27 cellular contexts compared by ENCODE assay signal in genomic region chr10:43891241-43891640, GRCh38.
"Had no signal": no experiment of that assay in that cellular context is flagged by ENCODE, and none has a peak within 500 bp of the region (broad histone marks: within the 10 kb centered on the region; RNA-seq: fewer than 3 reads in every experiment).

No MANE protein-coding gene starts in this region.

- H3K4me1 Mint-ChIP-seq: endodermal cell; neural progenitor cell; stimulated activated effector memory CD8-positive, alpha-beta T cell treated with anti-CD3 and anti-CD28 coated beads, Interleukin-12 subunit alpha, Interleukin-12 subunit beta, amount 100 ng/mL, for 72 hours had no signal

- H3K4me1 ChIP-seq: neural progenitor cell, pancreas, suprapubic skin, thyroid gland, uterus had no signal

- H2AFZ ChIP-seq: neural progenitor cell had no signal

- H3K27ac ChIP-seq: coronary artery, foreskin keratinocyte, neural progenitor cell, pancreas, suprapubic skin, thyroid gland, uterus had no signal

- H3K36me3 Mint-ChIP-seq: natural killer cell treated with Interleukin-12 subunit alpha and Interleukin-12 subunit beta and Interleukin-15 and Interleukin-18, amount 100 ng/mL, for 72 hours; neural progenitor cell; stimulated activated effector memory CD8-positive, alpha-beta T cell treated with anti-CD3 and anti-CD28 coated beads, Interleukin-12 subunit alpha, Interleukin-12 subunit beta, amount 100 ng/mL, for 72 hours; type B pancreatic cell had no signal

- H3K9me3 Mint-ChIP-seq: endodermal cell; natural killer cell treated with Interleukin-12 subunit alpha and Interleukin-12 subunit beta and Interleukin-15 and Interleukin-18, amount 100 ng/mL, for 72 hours; stimulated activated effector memory CD8-positive, alpha-beta T cell treated with anti-CD3 and anti-CD28 coated beads, Interleukin-12 subunit alpha, Interleukin-12 subunit beta, amount 100 ng/mL, for 72 hours had no signal

- H3K9me3 ChIP-seq: heart left ventricle, mucosa of descending colon, suprapubic skin, thyroid gland, uterus had no signal

- H3K27me3 ChIP-seq: foreskin keratinocyte, heart left ventricle, neural progenitor cell, pancreas, suprapubic skin, thyroid gland, uterus had no signal

- H3K27ac Mint-ChIP-seq: endodermal cell; natural killer cell treated with Interleukin-12 subunit alpha and Interleukin-12 subunit beta and Interleukin-15 and Interleukin-18, amount 100 ng/mL, for 72 hours; neural progenitor cell; progenitor cell of endocrine pancreas; stimulated activated effector memory CD8-positive, alpha-beta T cell treated with anti-CD3 and anti-CD28 coated beads, Interleukin-12 subunit alpha, Interleukin-12 subunit beta, amount 100 ng/mL, for 72 hours; type B pancreatic cell had no signal

- ATAC-seq: foreskin keratinocyte; left lobe of liver; mucosa of descending colon; natural killer cell treated with Interleukin-12 subunit alpha and Interleukin-12 subunit beta and Interleukin-15 and Interleukin-18, amount 100 ng/mL, for 72 hours; pancreas; stimulated activated effector memory CD8-positive, alpha-beta T cell treated with anti-CD3 and anti-CD28 coated beads, Interleukin-12 subunit alpha, Interleukin-12 subunit beta, amount 100 ng/mL, for 72 hours; stimulated activated naive CD8-positive, alpha-beta T cell treated with anti-CD3 and anti-CD28 coated beads, Interleukin-15, Interleukin-2, amounts not matched to agents 100 U/mL and 50 U/mL, for 24 hours had no signal

- H3K4me3 Mint-ChIP-seq: endodermal cell; natural killer cell treated with Interleukin-12 subunit alpha and Interleukin-12 subunit beta and Interleukin-15 and Interleukin-18, amount 100 ng/mL, for 72 hours; neural progenitor cell; stimulated activated effector memory CD8-positive, alpha-beta T cell treated with anti-CD3 and anti-CD28 coated beads, Interleukin-12 subunit alpha, Interleukin-12 subunit beta, amount 100 ng/mL, for 72 hours; type B pancreatic cell had no signal

- H3K4me2 ChIP-seq: neural progenitor cell had no signal

- H3K36me3 ChIP-seq: heart left ventricle, neural progenitor cell, pancreas, suprapubic skin, thyroid gland, uterus had no signal

- H3K4me3 ChIP-seq: coronary artery, heart left ventricle, mucosa of descending colon, neural progenitor cell, pancreas, suprapubic skin, thyroid gland, uterus had no signal

- FAIRE-seq: endothelial cell of umbilical vein, islet of Langerhans, pancreas, small intestine had no signal

- H3K9ac ChIP-seq: neural progenitor cell had no signal

- DNase-seq: effector CD4-positive, alpha-beta T cell; endodermal cell; erythroblast; foreskin keratinocyte; heart left ventricle; hippocampal formation; kidney glomerular epithelial cell; mucosa of descending colon; nucleus accumbens; pancreas; right cardiac atrium; small intestine; stimulated activated CD4-positive, alpha-beta T cell treated with anti-CD3 and anti-CD28 coated beads, Interleukin-4, amount 100 ng/mL, for 1 hour; stimulated activated CD8-positive, alpha-beta memory T cell treated with anti-CD3 and anti-CD28 coated beads, Interleukin-4, amount 100 ng/mL, for 48 hours; stimulated activated naive CD8-positive, alpha-beta T cell treated with anti-CD3 and anti-CD28 coated beads, Interleukin-15, Interleukin-2, amounts not matched to agents 100 U/mL and 50 U/mL, for 24 hours; thyroid gland; uterus had no signal
